ENCODE assay signal across 8 cellular contexts in the genomic region with DNA sequence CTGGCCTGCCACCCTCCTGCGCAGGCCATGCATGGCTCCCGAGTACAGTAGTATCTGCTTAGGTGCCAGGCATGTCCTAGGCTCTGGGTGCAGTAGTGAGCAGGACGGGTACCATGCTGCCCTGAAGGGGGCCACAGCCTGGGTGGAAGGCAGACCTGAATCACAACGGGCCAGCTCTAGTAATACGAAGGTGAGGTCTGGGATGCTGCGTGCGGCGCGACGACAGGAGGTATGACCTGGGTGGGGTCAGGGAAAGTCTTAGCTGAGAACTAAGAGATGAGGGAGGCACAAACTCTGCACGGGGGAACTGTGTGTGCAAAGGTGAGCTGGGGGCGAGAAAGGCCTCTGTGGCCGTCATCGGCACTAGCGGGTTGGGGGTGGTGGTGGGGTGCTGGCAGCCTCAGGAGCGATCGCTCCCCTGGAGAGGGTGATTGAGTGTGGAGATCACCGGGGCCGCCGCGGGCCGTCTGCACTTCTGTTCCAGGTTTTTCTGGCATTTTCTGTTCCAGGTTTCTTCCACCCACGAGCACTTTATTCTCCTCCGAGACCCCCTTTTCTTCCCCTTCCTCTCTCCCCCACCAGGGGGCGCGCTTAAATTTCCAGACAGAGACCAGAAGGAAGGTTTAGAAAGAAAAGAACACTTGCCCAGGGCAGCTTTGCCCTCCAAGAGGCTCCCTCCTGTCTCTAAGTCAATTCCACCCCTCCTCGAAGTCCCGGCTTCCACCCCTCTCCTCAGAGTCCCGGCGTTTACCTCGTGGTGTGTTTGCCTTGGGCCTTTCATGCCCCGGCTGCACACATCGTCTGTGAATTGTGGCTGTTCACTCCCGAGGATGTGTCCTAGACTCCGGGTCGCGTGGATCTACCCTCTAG. TPM values are rescaled to one million over a fixed set of nuclear protein-coding genes. Genes with fewer than 3 reads are reported as not detected.
DNase-seq lines count a peak whose midpoint lies in the region; ATAC-seq and TF ChIP-seq lines count a peak whose summit lies in the region.

No MANE protein-coding gene starts in this region.

- H3K9me3 Mint-ChIP-seq in Calu3 (ENCODE audit: low read depth, unreplicated experiment): no peaks in the 10 kb centered on the region
- no peaks in the 10 kb centered on the region for H3K9me3 Mint-ChIP-seq in activated naive CD8-positive, alpha-beta T cell treated with anti-CD3 and anti-CD28 coated beads, Interleukin-2, amount 10 ng/mL, durations not matched to agents 7 days and 5 days

- DNase-seq in Calu3 (peak; percentile 86), Kasumi-1 (lab: John Stamatoyannopoulos, UW) (peak; percentile 77 to 80), SW480 (ENCODE audit: low spot score) (peak; percentile 61), hepatic stellate cell (ENCODE audit: low spot score) (peak; percentile 62)
- peak; percentile 76 for DNase-seq in activated naive CD8-positive, alpha-beta T cell treated with anti-CD3 and anti-CD28 coated beads, Interleukin-2, amount 10 ng/mL, durations not matched to agents 7 days and 5 days
- DNase-seq in stimulated activated CD4-positive, alpha-beta T cell treated with anti-CD3 and anti-CD28 coated beads, Interleukin-12 subunit alpha, Interleukin-12 subunit beta, amount 100 ng/mL, for 48 hours (ENCODE audit: low read depth in 2 of 3, low spot score in 1 of 3): peak; percentile 53 to 64 (median 61)

- intact Hi-C loops in Calu3 (cut with micrococcal nuclease; ENCODE audit: unreplicated experiment): no loop called here

- H3K4me3 Mint-ChIP-seq in Calu3 (ENCODE audit: low read depth, unreplicated experiment): peak overlapping the region; percentile 20
- H3K4me3 Mint-ChIP-seq in activated naive CD8-positive, alpha-beta T cell treated with anti-CD3 and anti-CD28 coated beads, Interleukin-2, amount 10 ng/mL, durations not matched to agents 7 days and 5 days: no peak overlapping the region

- ATAC-seq in activated naive CD8-positive, alpha-beta T cell treated with anti-CD3 and anti-CD28 coated beads, Interleukin-2, amount 10 ng/mL, durations not matched to agents 7 days and 5 days (ENCODE audit: low read depth): no peak
- no peak for ATAC-seq in GM18870 (IDR thresholded peaks at IDR 0.05; ENCODE audit: unreplicated experiment)
- no peak for ATAC-seq in GM18867 (IDR thresholded peaks at IDR 0.05; ENCODE audit: unreplicated experiment)

- peaks cover 23% of the 10 kb centered on the region for H3K4me1 Mint-ChIP-seq in Calu3 (ENCODE audit: low read depth, unreplicated experiment)
- peaks cover 9% of the 10 kb centered on the region for H3K4me1 Mint-ChIP-seq in activated naive CD8-positive, alpha-beta T cell treated with anti-CD3 and anti-CD28 coated beads, Interleukin-2, amount 10 ng/mL, durations not matched to agents 7 days and 5 days

- POLR2A ChIA-PET in activated naive CD8-positive, alpha-beta T cell treated with anti-CD3 and anti-CD28 coated beads, Interleukin-2, amount 10 ng/mL, durations not matched to agents 7 days and 5 days (lab: Charles Lee): interaction anchor here (1.0 kb wide), 1 partner anchor 8 kb away, joined by 4 read pairs; no protein-coding TSS in a partner anchor

- no peaks in the 10 kb centered on the region for H3K36me3 Mint-ChIP-seq in Calu3 (ENCODE audit: insufficient read depth, unreplicated experiment)
- H3K36me3 Mint-ChIP-seq in activated naive CD8-positive, alpha-beta T cell treated with anti-CD3 and anti-CD28 coated beads, Interleukin-2, amount 10 ng/mL, durations not matched to agents 7 days and 5 days: no peaks in the 10 kb centered on the region

- no TSS peak for BruUV-seq in Calu3 (replicated peaks; lab: Mats Ljungman, UMichigan)

- peak; percentile 92 for TF ChIP-seq CTCF in Calu3 (IDR thresholded peaks at IDR 0.05; ENCODE audit: unreplicated experiment)

- no peak overlapping the region for H3K27ac Mint-ChIP-seq in Calu3 (ENCODE audit: unreplicated experiment)
- H3K27ac Mint-ChIP-seq in activated naive CD8-positive, alpha-beta T cell treated with anti-CD3 and anti-CD28 coated beads, Interleukin-2, amount 10 ng/mL, durations not matched to agents 7 days and 5 days: no peak overlapping the region

- H3K27me3 Mint-ChIP-seq in Calu3 (ENCODE audit: unreplicated experiment): no peaks in the 10 kb centered on the region
- H3K27me3 Mint-ChIP-seq in activated naive CD8-positive, alpha-beta T cell treated with anti-CD3 and anti-CD28 coated beads, Interleukin-2, amount 10 ng/mL, durations not matched to agents 7 days and 5 days: peaks cover 11% of the 10 kb centered on the region

- CTCF ChIA-PET in Calu3 (lab: Charles Lee): interaction anchor here (1.0 to 1.5 kb wide), 4 partner anchors 10 to 97 kb away, joined by 3 to 5 read pairs (median 3); partner anchors contain the start of gene SLC22A5

RNA-seq across cellular contexts. Expression of gene PDLIM4, which starts 15.1 kb away (rescaled TPM):
- 15.4 and 20.8 TPM in 2 replicates for total RNA-seq in Calu3 (2022)
- under 1 TPM in 1 of 2 experiments, not detected in 1; 0.64 TPM for total RNA-seq in activated naive CD8-positive, alpha-beta T cell treated with anti-CD3 and anti-CD28 coated beads, Interleukin-2, amount 10 ng/mL, durations not matched to agents 7 days and 5 days

RNA-seq across cellular contexts. Expression of gene SLC22A4, which starts 21.6 kb away (rescaled TPM):
- 3.0 and 3.1 TPM in 2 replicates for total RNA-seq in Calu3 (2022)
- total RNA-seq in activated naive CD8-positive, alpha-beta T cell treated with anti-CD3 and anti-CD28 coated beads, Interleukin-2, amount 10 ng/mL, durations not matched to agents 7 days and 5 days: under 1 TPM in 1 of 2 experiments, not detected in 1; 0.14 TPM

RNA-seq across cellular contexts. Expression of gene P4HA2, which starts 44.9 kb away (rescaled TPM):
- total RNA-seq in Calu3 (2022): 45.1 and 51.8 TPM in 2 replicates
- 10 to 100 TPM; 10.1 to 10.7 TPM for total RNA-seq in activated naive CD8-positive, alpha-beta T cell treated with anti-CD3 and anti-CD28 coated beads, Interleukin-2, amount 10 ng/mL, durations not matched to agents 7 days and 5 days

Comparison
In these comparisons a context has a peak if more than half of its experiments do, and no peak if none do; other contexts are left out.
1. RNA of gene PDLIM4, which starts 15.1 kb away (total RNA-seq): 15.4 to 20.8 TPM in Calu3; 0.64 TPM in activated naive CD8-positive, alpha-beta T cell treated with anti-CD3 and anti-CD28 coated beads, Interleukin-2, amount 10 ng/mL, durations not matched to agents 7 days and 5 days; every median in the first group is over 10 times any median in the second.
2. Peak in every context shown above with its lines, with median percentiles within 50 percentile points of each other: DNase-seq.